22 cellular contexts compared by ENCODE assay signal in the genomic region with DNA sequence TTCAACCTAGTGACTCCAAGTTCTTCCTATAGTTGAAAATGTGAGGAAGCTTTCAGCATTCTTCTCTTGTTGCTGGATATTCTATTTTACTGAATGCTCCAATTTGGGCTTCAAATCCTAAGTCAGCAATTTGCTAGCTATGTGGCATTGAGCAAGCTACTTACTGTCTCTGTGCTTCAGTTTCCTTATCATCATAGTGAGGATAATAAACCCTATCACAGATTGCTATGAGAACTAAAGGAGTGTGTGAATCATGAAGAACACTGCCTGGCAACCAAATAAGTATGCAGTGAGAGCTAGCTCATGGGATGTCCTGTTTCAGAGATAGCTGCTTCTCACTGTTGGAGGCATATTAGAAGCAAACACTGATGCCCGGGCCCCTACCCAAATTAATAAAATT.
DNase-seq lines count a peak whose midpoint lies in the region; ATAC-seq, FAIRE-seq and TF ChIP-seq lines count a peak whose summit lies in the region.
"Had no signal": no experiment of that assay in that cellular context is flagged by ENCODE, and none has a peak within 500 bp of the region (broad histone marks: within the 10 kb centered on the region; RNA-seq: fewer than 3 reads in every experiment).

No MANE protein-coding gene starts in this region.

- TF ChIP-seq POLR2A in A549 (IDR thresholded peaks at IDR 0.05; ENCODE audit: low read length) (no peak), esophagus muscularis mucosa (IDR thresholded peaks at IDR 0.05; ENCODE audit: low read depth) (no peak)

- FAIRE-seq in A549 (lab: Jason Lieb, UNC) = no peak
- FAIRE-seq: A204.1 had no signal

- H3K4me2 ChIP-seq in A549 = no peak overlapping the region

- peak overlapping the region in 1 of 2 experiments; percentile 44; a peak in 1 of 6 replicates for H3K27ac ChIP-seq in A549
- no peak overlapping the region for H3K27ac ChIP-seq in esophagus muscularis mucosa (replicated peaks in 1 of 4)
- H3K27ac ChIP-seq: cardiac muscle cell had no signal

- DNase-seq in A549 (ENCODE audit: low read depth in 1 of 2, low spot score in 1 of 2) (no peak), HCEC 1CT (peak; percentile 34), astrocyte of the spinal cord (ENCODE audit: low read depth, low spot score) (peak; percentile 52), hepatic stellate cell (ENCODE audit: low spot score) (peak; percentile 33), esophagus muscularis mucosa (ENCODE audit: extremely low spot score) (no peak), NCI-H526 (lab: John Stamatoyannopoulos, UW) (no peak), ACHN (no peak)
- no peak for DNase-seq in stimulated activated naive CD4-positive, alpha-beta T cell (lab: John Stamatoyannopoulos, UW)
- DNase-seq: activated CD4-positive, alpha-beta T cell treated with anti-CD3 and anti-CD28 coated beads for 36 hours; activated naive CD4-positive, alpha-beta T cell treated with anti-CD3 and anti-CD28 coated beads, Interleukin-2, amount 50 U/mL, for 16 hours; CD8-positive, alpha-beta memory T cell; DMS79 treated with DMSO at 0.1 percent for 48 hours; effector CD8-positive, alpha-beta T cell; GOT3; mesendoderm; NCI-H146; nephron progenitor cell; stimulated activated naive CD8-positive, alpha-beta T cell treated with anti-CD3 and anti-CD28 coated beads, Interleukin-15, Interleukin-2, amounts not matched to agents 100 U/mL and 50 U/mL, for 24 hours; T-helper 2 cell had no signal

- no peak for TF ChIP-seq RAD21 in A549 (conservative IDR thresholded peaks at IDR 0.05 in 1 of 2, IDR thresholded peaks at IDR 0.05 in 1 of 2)

- no peaks in the 10 kb centered on the region for H3K36me3 ChIP-seq in esophagus muscularis mucosa
- H3K36me3 ChIP-seq: cardiac muscle cell had no signal

- H3K4me3 ChIP-seq in A549 = no peak overlapping the region
- H3K4me3 ChIP-seq in astrocyte of the spinal cord (ENCODE audit: low read depth, low read length) = no peak overlapping the region
- H3K4me3 ChIP-seq in esophagus muscularis mucosa = no peak overlapping the region
- H3K4me3 ChIP-seq: cardiac muscle cell had no signal

- H3K9me3 ChIP-seq in A549 = peaks cover 3% of the 10 kb centered on the region; the same call in 1 of the 3 replicates
- H3K9me3 ChIP-seq in esophagus muscularis mucosa = no peaks in the 10 kb centered on the region

- no peaks in the 10 kb centered on the region for H3K27me3 ChIP-seq in esophagus muscularis mucosa
- H3K27me3 ChIP-seq: cardiac muscle cell had no signal

- no peaks in the 10 kb centered on the region; the same call in 2 of the 3 replicates for H3K4me1 ChIP-seq in A549
- H3K4me1 ChIP-seq in esophagus muscularis mucosa = no peaks in the 10 kb centered on the region

- TF ChIP-seq CTCF in A549 (IDR thresholded peaks at IDR 0.05) (no peak), astrocyte of the spinal cord (IDR thresholded peaks at IDR 0.05; ENCODE audit: low read depth, low read length) (no peak), esophagus muscularis mucosa (IDR thresholded peaks at IDR 0.05) (no peak)

- POLR2A ChIA-PET in A549 (lab: Yijun Ruan, JAX) = no interaction called here

- intact Hi-C loops in esophagus muscularis mucosa (cut with DNase I) = no loop called here

- in situ Hi-C loops in astrocyte of the spinal cord (cut with HindIII; ENCODE audit: low sequenced_read_pairs) (no loop called here), ACHN (cut with HindIII; ENCODE audit: low pct_ligation_motif_present, low pct_unique_long_range_greater_than_20kb, low sequenced_read_pairs) (no loop called here)

- WGBS in A549 (ENCODE audit: missing lambda C conversion rate) = 29% methylated on average over 1 of the region's 1 CpG
- WGBS in esophagus muscularis mucosa = 100% methylated on average over 1 of the region's 1 CpG

- CTCF ChIA-PET in A549 (lab: Yijun Ruan, JAX) = interaction anchor here (0.6 to 1.2 kb wide), 2 partner anchors 11 to 979 kb away, joined by 4 read pairs; no protein-coding TSS in a partner anchor

- TF ChIP-seq EP300 in A549 (IDR thresholded peaks at IDR 0.05) (no peak), esophagus muscularis mucosa (IDR thresholded peaks at IDR 0.05) (no peak)

- ATAC-seq in A549 = peak; percentile 47 to 53; a peak in 3 of 6 replicates
- ATAC-seq: activated CD4-positive, alpha-beta T cell treated with anti-CD3 and anti-CD28 coated beads for 36 hours; Right ventricle myocardium inferior; stimulated activated naive CD8-positive, alpha-beta T cell treated with anti-CD3 and anti-CD28 coated beads, Interleukin-15, Interleukin-2, amounts not matched to agents 100 U/mL and 50 U/mL, for 24 hours had no signal

TF ChIP-seq in A549, 52 proteins besides CTCF, POLR2A, EP300 and RAD21:
- TF ChIP-seq MAFK (IDR thresholded peaks at IDR 0.05; ENCODE audit: partially characterized antibody) (peak; percentile 59), KDM5A (IDR thresholded peaks at IDR 0.05) (no peak)
- TF ChIP-seq, protein P1, sequence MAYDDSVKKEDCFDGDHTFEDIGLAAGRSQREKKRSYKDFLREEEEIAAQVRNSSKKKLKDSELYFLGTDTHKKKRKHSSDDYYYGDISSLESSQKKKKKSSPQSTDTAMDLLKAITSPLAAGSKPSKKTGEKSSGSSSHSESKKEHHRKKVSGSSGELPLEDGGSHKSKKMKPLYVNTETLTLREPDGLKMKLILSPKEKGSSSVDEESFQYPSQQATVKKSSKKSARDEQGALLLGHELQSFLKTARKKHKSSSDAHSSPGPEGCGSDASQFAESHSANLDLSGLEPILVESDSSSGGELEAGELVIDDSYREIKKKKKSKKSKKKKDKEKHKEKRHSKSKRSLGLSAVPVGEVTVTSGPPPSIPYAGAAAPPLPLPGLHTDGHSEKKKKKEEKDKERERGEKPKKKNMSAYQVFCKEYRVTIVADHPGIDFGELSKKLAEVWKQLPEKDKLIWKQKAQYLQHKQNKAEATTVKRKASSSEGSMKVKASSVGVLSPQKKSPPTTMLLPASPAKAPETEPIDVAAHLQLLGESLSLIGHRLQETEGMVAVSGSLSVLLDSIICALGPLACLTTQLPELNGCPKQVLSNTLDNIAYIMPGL (CRISPR knock-in tag; IDR thresholded peaks at IDR 0.05; ENCODE audit: borderline replicate concordance) = no peak

Comparison
In these comparisons a context has a peak if more than half of its experiments do, and no peak if none do; other contexts are left out.
1. DNase-seq: peak in HCEC 1CT (single experiment), astrocyte of the spinal cord (single experiment) and hepatic stellate cell (single experiment); none in A549 (0 of 2), esophagus muscularis mucosa (single experiment), stimulated activated naive CD4-positive, alpha-beta T cell (0 of 6), NCI-H526 (0 of 2) and ACHN (single experiment).